ENCODE assay signal across 8 cellular contexts in genomic region chr7:118214051-118214832, GRCh38. TPM values are rescaled to one million over a fixed set of nuclear protein-coding genes. Genes with fewer than 3 reads are reported as not detected.
DNase-seq lines count a peak whose midpoint lies in the region; FAIRE-seq and TF ChIP-seq lines count a peak whose summit lies in the region.

No MANE protein-coding gene starts in this region.

- no peaks in the 10 kb centered on the region for H3K79me1 ChIP-seq in mesendoderm (ENCODE audit: low read length)

- no peaks in the 10 kb centered on the region for H3K4me1 ChIP-seq in mesendoderm (ENCODE audit: control insufficient read depth, low read depth, low read length)

- H3K4me2 ChIP-seq in mesendoderm (ENCODE audit: low read length): no peak overlapping the region

- no peak overlapping the region for H2BK5ac ChIP-seq in mesendoderm (ENCODE audit: low read length)

- no peak overlapping the region for H3K27ac ChIP-seq in mesendoderm (ENCODE audit: low read depth, low read length)

- no peaks in the 10 kb centered on the region for H3K79me2 ChIP-seq in mesendoderm (ENCODE audit: control insufficient read depth, insufficient read depth, low read length)

- H3K36me3 ChIP-seq in bronchial epithelial cell (ENCODE audit: control insufficient read depth, insufficient read depth, low read length): no peaks in the 10 kb centered on the region
- no peaks in the 10 kb centered on the region for H3K36me3 ChIP-seq in mesendoderm (ENCODE audit: control insufficient read depth, insufficient read depth, low read length)

- no peak overlapping the region for H2BK15ac ChIP-seq in mesendoderm (replicated peaks; ENCODE audit: low read depth)

- H3K23ac ChIP-seq in mesendoderm (ENCODE audit: low read length): no peak overlapping the region

- H3K4me3 ChIP-seq in WI38 (ENCODE audit: low read depth, low read length) (peak overlapping the region; percentile 46), bronchial epithelial cell (ENCODE audit: low read depth, low read length) (peak overlapping the region; percentile 43), mesendoderm (ENCODE audit: low read length) (no peak overlapping the region)

- TF ChIP-seq CTCF in WI38 (IDR thresholded peaks at IDR 0.05; ENCODE audit: low read depth, low read length): no peak
- no peak for TF ChIP-seq CTCF in bronchial epithelial cell (IDR thresholded peaks at IDR 0.05; ENCODE audit: insufficient read depth, low read length, severe bottlenecking)

- H3K18ac ChIP-seq in mesendoderm (ENCODE audit: low read length): no peak overlapping the region

- H3K4ac ChIP-seq in mesendoderm (ENCODE audit: low read depth, low read length): no peak overlapping the region

- no CpG with 5 or more reads among the region's 49 CpGs for WGBS in mesendoderm (ENCODE audit: extremely low coverage, insufficient coverage, low lambda C conversion rate)

- no peak overlapping the region for H2AK5ac ChIP-seq in mesendoderm (ENCODE audit: low read length)

- no peak overlapping the region for H4K8ac ChIP-seq in mesendoderm (ENCODE audit: low read depth, low read length)

- H3K9ac ChIP-seq in mesendoderm (ENCODE audit: low read length): no peak overlapping the region

- H4K5ac ChIP-seq in mesendoderm (ENCODE audit: low read length): no peak overlapping the region

- H2BK120ac ChIP-seq in mesendoderm (ENCODE audit: low read depth, low read length): no peak overlapping the region

- FAIRE-seq in bronchial epithelial cell (lab: Jason Lieb, UNC): no peak

- H3K27me3 ChIP-seq in bronchial epithelial cell (ENCODE audit: control insufficient read depth, insufficient read depth, low read length): no peaks in the 10 kb centered on the region
- H3K27me3 ChIP-seq in mesendoderm (ENCODE audit: insufficient read depth, low read length, poor library complexity): no peaks in the 10 kb centered on the region

- DNase-seq in GM04504 (ENCODE audit: low read depth) (peak; percentile 32), H4 (ENCODE audit: low spot score) (peak; percentile 40), NCI-H128 (lab: John Stamatoyannopoulos, UW; ENCODE audit: unreplicated experiment) (peak; percentile 74), bronchial epithelial cell (ENCODE audit: low read depth) (peak; percentile 66), left kidney (ENCODE audit: low read depth, low spot score) (peak; percentile 98), mesendoderm (no peak)
- DNase-seq in stimulated activated CD4-positive, alpha-beta T cell treated with anti-CD3 and anti-CD28 coated beads, TNF-alpha, amount 100 ng/mL, for 4 hours (ENCODE audit: low read depth in 3 of 3): peak; percentile 39 to 50 (median 47)

- H3K56ac ChIP-seq in mesendoderm (ENCODE audit: low read length): no peak overlapping the region

RNA-seq across cellular contexts. Expression of gene ANKRD7, which starts 10.3 kb away (rescaled TPM):
- total RNA-seq in H4 (2014; rRNA removed; shearing (Covaris generic)): 1.4 and 2.0 TPM in 2 replicates
- 0.26 TPM in 2 replicates for total RNA-seq in bronchial epithelial cell
- not detected for polyA plus RNA-seq in mesendoderm (2013, experiment 1 of 2)
- polyA plus RNA-seq in mesendoderm (2013, experiment 2 of 2): not detected

RNA-seq across cellular contexts. Expression of gene LSM8, which starts 30.3 kb away (rescaled TPM):
- total RNA-seq in H4 (2014; rRNA removed; shearing (Covaris generic)): 81.7 and 111 TPM in 2 replicates
- total RNA-seq in bronchial epithelial cell: 30.8 and 38.5 TPM in 2 replicates
- polyA plus RNA-seq in mesendoderm (2013, experiment 1 of 2): 52.0 TPM
- 51.4 TPM for polyA plus RNA-seq in mesendoderm (2013, experiment 2 of 2)
